ENCODE assay signal across 8 cellular contexts in the genomic region with DNA sequence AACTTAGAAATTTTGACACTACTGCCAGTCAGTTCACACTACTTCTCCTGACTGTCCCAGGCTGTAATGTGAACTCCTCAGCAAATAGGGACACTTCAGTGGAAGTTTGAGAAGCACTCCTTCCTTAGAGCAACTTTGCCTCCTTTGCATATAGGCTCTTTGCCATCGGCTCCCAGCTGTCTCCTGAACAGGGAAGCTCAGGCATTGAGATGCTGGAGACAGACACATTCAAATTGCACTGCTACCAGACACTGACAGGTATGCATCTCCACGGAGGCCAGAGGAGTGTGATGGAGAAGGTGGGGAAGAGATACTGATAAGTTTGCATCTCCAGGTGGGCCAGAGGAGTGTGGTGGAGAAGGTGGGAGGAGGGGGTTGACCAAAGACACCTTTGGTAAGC. TPM values are rescaled to one million over a fixed set of nuclear protein-coding genes. Genes with fewer than 3 reads are reported as not detected.
DNase-seq lines count a peak whose midpoint lies in the region; FAIRE-seq and TF ChIP-seq lines count a peak whose summit lies in the region.

No MANE protein-coding gene starts in this region.

- H3K27me3 Mint-ChIP-seq in activated CD4-positive, alpha-beta T cell treated with anti-CD3 and anti-CD28 coated beads, Interleukin-2, amount 10 ng/mL, durations not matched to agents 7 days and 5 days = no peaks in the 10 kb centered on the region
- no peaks in the 10 kb centered on the region for H3K27me3 Mint-ChIP-seq in activated T-helper 1 cell treated with anti-CD3 and anti-CD28 coated beads, Interleukin-12 subunit alpha, Interleukin-12 subunit beta, Interleukin-2, Interleukin-4 antibody, amounts not matched to agents 30 ng/mL and 10 ng/mL and 1 ng/mL, durations not matched to agents 14 hours and 24 hours and 36 hours (ENCODE audit: insufficient read depth)

- dilution Hi-C loops in keratinocyte (cut with MboI; ENCODE audit: extremely low pct_ligation_motif_present, low sequenced_read_pairs) = no loop called here

- DNase-seq in activated CD4-positive, alpha-beta T cell treated with anti-CD3 and anti-CD28 coated beads, Interleukin-2, amount 10 ng/mL, durations not matched to agents 7 days and 5 days = no peak
- no peak for DNase-seq in activated CD4-positive, alpha-beta T cell treated with anti-CD3 and anti-CD28 coated beads for 4 hours
- no peak for DNase-seq in activated T-helper 1 cell treated with anti-CD3 and anti-CD28 coated beads, Interleukin-12 subunit alpha, Interleukin-12 subunit beta, Interleukin-2, Interleukin-4 antibody, amounts not matched to agents 30 ng/mL and 10 ng/mL and 1 ng/mL, durations not matched to agents 14 hours and 24 hours and 36 hours (ENCODE audit: low spot score)
- DNase-seq in keratinocyte (ENCODE audit: low read depth, low spot score) (no peak), stomach (no peak), HPDE6-E6E7 (ENCODE audit: extremely low spot score) (no peak), WERI-Rb-1 (no peak)
- no peak for DNase-seq in activated effector memory CD4-positive, alpha-beta T cell treated with Interleukin-2 at 50 U/mL for 16 hours

- H3K4me1 Mint-ChIP-seq in activated CD4-positive, alpha-beta T cell treated with anti-CD3 and anti-CD28 coated beads, Interleukin-2, amount 10 ng/mL, durations not matched to agents 7 days and 5 days = peaks cover 66% of the 10 kb centered on the region
- H3K4me1 Mint-ChIP-seq in activated T-helper 1 cell treated with anti-CD3 and anti-CD28 coated beads, Interleukin-12 subunit alpha, Interleukin-12 subunit beta, Interleukin-2, Interleukin-4 antibody, amounts not matched to agents 30 ng/mL and 10 ng/mL and 1 ng/mL, durations not matched to agents 14 hours and 24 hours and 36 hours (ENCODE audit: low read depth) = peaks cover 53% of the 10 kb centered on the region

- peak overlapping the region; percentile 9 for H3K9ac ChIP-seq in keratinocyte (ENCODE audit: control insufficient read depth, extremely low read depth, insufficient read depth, low read length)

- WGBS in stomach, 5 donors = 24 to 50% (median 30%) methylated on average over 2 of the region's 2 CpGs

- H3K9me3 Mint-ChIP-seq in activated CD4-positive, alpha-beta T cell treated with anti-CD3 and anti-CD28 coated beads, Interleukin-2, amount 10 ng/mL, durations not matched to agents 7 days and 5 days = no peaks in the 10 kb centered on the region
- no peaks in the 10 kb centered on the region for H3K9me3 Mint-ChIP-seq in activated T-helper 1 cell treated with anti-CD3 and anti-CD28 coated beads, Interleukin-12 subunit alpha, Interleukin-12 subunit beta, Interleukin-2, Interleukin-4 antibody, amounts not matched to agents 30 ng/mL and 10 ng/mL and 1 ng/mL, durations not matched to agents 14 hours and 24 hours and 36 hours

- peaks cover 49% of the 10 kb centered on the region for H3K79me2 ChIP-seq in keratinocyte (ENCODE audit: control insufficient read depth, insufficient read depth, low read length)

- no peak overlapping the region for H2AFZ ChIP-seq in keratinocyte (ENCODE audit: control insufficient read depth, low read length)

- H3K36me3 ChIP-seq in keratinocyte (ENCODE audit: control insufficient read depth in 2 of 2, extremely low read depth in 1 of 2, insufficient read depth in 2 of 2, low read length in 2 of 2) (peaks cover 16 to 35% of the 10 kb centered on the region in 2 experiments), stomach (peaks cover 41 to 64% (median 56%) of the 10 kb centered on the region in 4 donors), WERI-Rb-1 (peaks cover 79% of the 10 kb centered on the region)

- POLR2A ChIA-PET in activated CD4-positive, alpha-beta T cell treated with anti-CD3 and anti-CD28 coated beads, Interleukin-2, amount 10 ng/mL, durations not matched to agents 7 days and 5 days (lab: Charles Lee) = no interaction called here

- intact Hi-C loops in activated T-helper 1 cell treated with anti-CD3 and anti-CD28 coated beads, Interleukin-12 subunit alpha, Interleukin-12 subunit beta, Interleukin-2, Interleukin-4 antibody, amounts not matched to agents 30 ng/mL and 10 ng/mL and 1 ng/mL, durations not matched to agents 14 hours and 24 hours and 36 hours (cut with micrococcal nuclease) = loop anchor here (2.0 to 5.0 kb wide), 2 partner anchors 91 to 187 kb away; partner anchors contain the start of gene CBL
- intact Hi-C loops in stomach (cut with DNase I; ENCODE audit: low total_unique reads) = no loop called here

- peaks cover 64% of the 10 kb centered on the region for H3K36me3 Mint-ChIP-seq in activated CD4-positive, alpha-beta T cell treated with anti-CD3 and anti-CD28 coated beads, Interleukin-2, amount 10 ng/mL, durations not matched to agents 7 days and 5 days (ENCODE audit: low read depth)
- H3K36me3 Mint-ChIP-seq in activated T-helper 1 cell treated with anti-CD3 and anti-CD28 coated beads, Interleukin-12 subunit alpha, Interleukin-12 subunit beta, Interleukin-2, Interleukin-4 antibody, amounts not matched to agents 30 ng/mL and 10 ng/mL and 1 ng/mL, durations not matched to agents 14 hours and 24 hours and 36 hours (ENCODE audit: low read depth) = peaks cover 58% of the 10 kb centered on the region

- H3K27ac ChIP-seq in keratinocyte (ENCODE audit: control insufficient read depth, insufficient read depth, low read length) = peak overlapping the region; percentile 19
- H3K27ac ChIP-seq in stomach = peak overlapping the region; percentile 28 to 97 (median 95)
- H3K27ac ChIP-seq in WERI-Rb-1 = no peak overlapping the region

- H3K9me1 ChIP-seq in keratinocyte (ENCODE audit: control insufficient read depth, extremely low read depth, insufficient read depth, low read length) = no peaks in the 10 kb centered on the region

- H3K4me2 ChIP-seq in keratinocyte (ENCODE audit: control insufficient read depth, extremely low read depth, insufficient read depth, low read depth, low read length) = peak overlapping the region; percentile 77

- no peaks in the 10 kb centered on the region for H3K9me3 ChIP-seq in keratinocyte (ENCODE audit: control insufficient read depth, low read depth, low read length)
- no peaks in the 10 kb centered on the region for H3K9me3 ChIP-seq in stomach
- H3K9me3 ChIP-seq in WERI-Rb-1 (ENCODE audit: severe bottlenecking) = no peaks in the 10 kb centered on the region

- H3K27me3 ChIP-seq in keratinocyte (ENCODE audit: control insufficient read depth, extremely low read depth, insufficient read depth, low read length) (no peaks in the 10 kb centered on the region), stomach (no peaks in the 10 kb centered on the region), WERI-Rb-1 (ENCODE audit: insufficient read depth, low read depth, severe bottlenecking) (no peaks in the 10 kb centered on the region)

- no peak for TF ChIP-seq POLR2A in stomach (IDR thresholded peaks at IDR 0.05)

- H3K4me3 Mint-ChIP-seq in activated CD4-positive, alpha-beta T cell treated with anti-CD3 and anti-CD28 coated beads, Interleukin-2, amount 10 ng/mL, durations not matched to agents 7 days and 5 days = peak overlapping the region; percentile 98
- peak overlapping the region; percentile 99 for H3K4me3 Mint-ChIP-seq in activated T-helper 1 cell treated with anti-CD3 and anti-CD28 coated beads, Interleukin-12 subunit alpha, Interleukin-12 subunit beta, Interleukin-2, Interleukin-4 antibody, amounts not matched to agents 30 ng/mL and 10 ng/mL and 1 ng/mL, durations not matched to agents 14 hours and 24 hours and 36 hours

- no peak for TF ChIP-seq EP300 in stomach (IDR thresholded peaks at IDR 0.05)

- H3K4me3 ChIP-seq in keratinocyte (ENCODE audit: control insufficient read depth in 2 of 3, extremely low read depth in 1 of 3, insufficient read depth in 2 of 3, low read depth in 1 of 3, low read length in 3 of 3) (peak overlapping the region in 2 of 3 experiments; percentile 99), stomach (peak overlapping the region; percentile 88 to 96 (median 93)), WERI-Rb-1 (ENCODE audit: low read depth, low read length) (no peak overlapping the region)

- H3K27ac Mint-ChIP-seq in activated CD4-positive, alpha-beta T cell treated with anti-CD3 and anti-CD28 coated beads, Interleukin-2, amount 10 ng/mL, durations not matched to agents 7 days and 5 days = peak overlapping the region; percentile 100
- H3K27ac Mint-ChIP-seq in activated T-helper 1 cell treated with anti-CD3 and anti-CD28 coated beads, Interleukin-12 subunit alpha, Interleukin-12 subunit beta, Interleukin-2, Interleukin-4 antibody, amounts not matched to agents 30 ng/mL and 10 ng/mL and 1 ng/mL, durations not matched to agents 14 hours and 24 hours and 36 hours = peak overlapping the region; percentile 100

- TF ChIP-seq CTCF in keratinocyte (optimal IDR thresholded peaks at IDR 0.05 in 1 of 3, IDR thresholded peaks at IDR 0.05 in 1 of 3, conservative IDR thresholded peaks at IDR 0.05 in 1 of 3; ENCODE audit: extremely low read depth in 1 of 3, insufficient read depth in 2 of 3, low read length in 3 of 3) = no peak
- TF ChIP-seq CTCF in stomach (IDR thresholded peaks at IDR 0.05) = no peak
- no peak for TF ChIP-seq CTCF in WERI-Rb-1 (IDR thresholded peaks at IDR 0.05; ENCODE audit: low read depth, low read length)

- H3K4me1 ChIP-seq in keratinocyte (ENCODE audit: control insufficient read depth, extremely low read depth, insufficient read depth, low read length) = peaks cover 19% of the 10 kb centered on the region
- peaks cover 39 to 81% (median 74%) of the 10 kb centered on the region in 4 donors for H3K4me1 ChIP-seq in stomach

- no peaks in the 10 kb centered on the region for H4K20me1 ChIP-seq in keratinocyte (ENCODE audit: control insufficient read depth, extremely low read depth, insufficient read depth, low read length)

- FAIRE-seq in keratinocyte (lab: Jason Lieb, UNC) = no peak

- CTCF ChIA-PET in activated CD4-positive, alpha-beta T cell treated with anti-CD3 and anti-CD28 coated beads, Interleukin-2, amount 10 ng/mL, durations not matched to agents 7 days and 5 days (lab: Charles Lee) = interaction anchor here (0.6 to 1.5 kb wide), 4 partner anchors 10 to 1310 kb away, joined by 3 to 7 read pairs (median 4); no protein-coding TSS in a partner anchor

RNA-seq across cellular contexts. Expression of gene TRAPPC4, which starts 1.4 kb away (rescaled TPM):
- total RNA-seq in activated CD4-positive, alpha-beta T cell treated with anti-CD3 and anti-CD28 coated beads, Interleukin-2, amount 10 ng/mL, durations not matched to agents 7 days and 5 days = 10 to 100 TPM; 58.5 to 65.4 TPM
- total RNA-seq in activated T-helper 1 cell treated with anti-CD3 and anti-CD28 coated beads, Interleukin-12 subunit alpha, Interleukin-12 subunit beta, Interleukin-2, Interleukin-4 antibody, amounts not matched to agents 30 ng/mL and 10 ng/mL and 1 ng/mL, durations not matched to agents 14 hours and 24 hours and 36 hours = 141 and 142 TPM in 2 replicates
- polyA plus RNA-seq in keratinocyte (113 to 121 TPM (median 119 TPM) in 3 replicates), stomach (10 to 100 TPM; 29.6 to 49.6 (median 34.1) TPM)
- 39.0 TPM for polyA plus RNA-seq in keratinocyte (2011; ENCODE audit: low read depth)
- polyA plus RNA-seq in keratinocyte (2011; cell fraction: cytosol; rRNA removed) = 94.7 and 148 TPM in 2 replicates
- polyA plus RNA-seq in keratinocyte (2011; cell fraction: nucleus; rRNA removed) = 102 and 109 TPM in 2 replicates
- 77.7 and 104 TPM in 2 replicates for polyA plus RNA-seq in keratinocyte (2012; ENCODE audit: low replicate concordance)
- 61.2 to 78.1 TPM (median 68.5 TPM) in 3 replicates for polyA minus RNA-seq in keratinocyte
- polyA minus RNA-seq in keratinocyte (2011; cell fraction: cytosol; rRNA and poly(A)+ RNA removed) = 26.9 TPM
- 25.5 and 29.6 TPM in 2 replicates for polyA minus RNA-seq in keratinocyte (2011; cell fraction: nucleus; rRNA and poly(A)+ RNA removed)
- 10 to 100 TPM; 13.4 to 81.4 (median 20.0) TPM for total RNA-seq in stomach

RNA-seq across cellular contexts. Expression of gene RPS25, which starts 1.9 kb away (rescaled TPM):
- total RNA-seq in activated CD4-positive, alpha-beta T cell treated with anti-CD3 and anti-CD28 coated beads, Interleukin-2, amount 10 ng/mL, durations not matched to agents 7 days and 5 days = 1,000 to 10,000 TPM; 1,054 to 1,196 TPM
- 1,440 and 1,455 TPM in 2 replicates for total RNA-seq in activated T-helper 1 cell treated with anti-CD3 and anti-CD28 coated beads, Interleukin-12 subunit alpha, Interleukin-12 subunit beta, Interleukin-2, Interleukin-4 antibody, amounts not matched to agents 30 ng/mL and 10 ng/mL and 1 ng/mL, durations not matched to agents 14 hours and 24 hours and 36 hours
- polyA plus RNA-seq in keratinocyte (650 to 2,463 TPM (median 978 TPM) in 3 replicates), stomach (1,000 to 10,000 TPM; 2,403 to 3,218 (median 2,977) TPM)
- polyA plus RNA-seq in keratinocyte (2011; ENCODE audit: low read depth) = 1,677 TPM
- polyA plus RNA-seq in keratinocyte (2011; cell fraction: cytosol; rRNA removed) = 2,647 and 3,511 TPM in 2 replicates
- polyA plus RNA-seq in keratinocyte (2011; cell fraction: nucleus; rRNA removed) = 639 and 1,109 TPM in 2 replicates
- polyA plus RNA-seq in keratinocyte (2012; ENCODE audit: low replicate concordance) = 932 and 1,579 TPM in 2 replicates
- 21.1 to 230 TPM (median 131 TPM) in 3 replicates for polyA minus RNA-seq in keratinocyte
- polyA minus RNA-seq in keratinocyte (2011; cell fraction: cytosol; rRNA and poly(A)+ RNA removed) = 460 TPM
- polyA minus RNA-seq in keratinocyte (2011; cell fraction: nucleus; rRNA and poly(A)+ RNA removed) = 30.3 and 51.6 TPM in 2 replicates
- total RNA-seq in stomach = 1,000 to 10,000 TPM in 3 of 5 donors, 100 to 1,000 TPM in 2; 157 to 2,308 (median 1,395) TPM

RNA-seq across cellular contexts. Expression of gene SLC37A4, which starts 10.7 kb away (rescaled TPM):
- 10 to 100 TPM; 17.9 to 19.4 TPM for total RNA-seq in activated CD4-positive, alpha-beta T cell treated with anti-CD3 and anti-CD28 coated beads, Interleukin-2, amount 10 ng/mL, durations not matched to agents 7 days and 5 days
- 24.3 and 28.7 TPM in 2 replicates for total RNA-seq in activated T-helper 1 cell treated with anti-CD3 and anti-CD28 coated beads, Interleukin-12 subunit alpha, Interleukin-12 subunit beta, Interleukin-2, Interleukin-4 antibody, amounts not matched to agents 30 ng/mL and 10 ng/mL and 1 ng/mL, durations not matched to agents 14 hours and 24 hours and 36 hours
- polyA plus RNA-seq in keratinocyte (17.0 to 25.0 TPM (median 20.2 TPM) in 3 replicates), stomach (10 to 100 TPM; 12.4 to 14.6 (median 13.0) TPM)
- 5.4 TPM for polyA plus RNA-seq in keratinocyte (2011; ENCODE audit: low read depth)
- 9.3 and 11.7 TPM in 2 replicates for polyA plus RNA-seq in keratinocyte (2011; cell fraction: cytosol; rRNA removed)
- 38.3 and 38.4 TPM in 2 replicates for polyA plus RNA-seq in keratinocyte (2011; cell fraction: nucleus; rRNA removed)
- 10.2 and 14.9 TPM in 2 replicates for polyA plus RNA-seq in keratinocyte (2012; ENCODE audit: low replicate concordance)
- polyA minus RNA-seq in keratinocyte = 29.9 to 39.6 TPM (median 30.5 TPM) in 3 replicates
- polyA minus RNA-seq in keratinocyte (2011; cell fraction: cytosol; rRNA and poly(A)+ RNA removed) = 11.5 TPM
- 11.9 and 14.5 TPM in 2 replicates for polyA minus RNA-seq in keratinocyte (2011; cell fraction: nucleus; rRNA and poly(A)+ RNA removed)
- 100 to 1,000 TPM in 1 of 5 donors, 10 to 100 TPM in 4; 16.3 to 126 (median 23.5) TPM for total RNA-seq in stomach

RNA-seq across cellular contexts. Expression of gene CENATAC, which starts 22.1 kb away (rescaled TPM):
- 10 to 100 TPM; 40.4 to 47.2 TPM for total RNA-seq in activated CD4-positive, alpha-beta T cell treated with anti-CD3 and anti-CD28 coated beads, Interleukin-2, amount 10 ng/mL, durations not matched to agents 7 days and 5 days
- total RNA-seq in activated T-helper 1 cell treated with anti-CD3 and anti-CD28 coated beads, Interleukin-12 subunit alpha, Interleukin-12 subunit beta, Interleukin-2, Interleukin-4 antibody, amounts not matched to agents 30 ng/mL and 10 ng/mL and 1 ng/mL, durations not matched to agents 14 hours and 24 hours and 36 hours = 50.1 and 53.6 TPM in 2 replicates
- polyA plus RNA-seq in keratinocyte (11.9 to 22.6 TPM (median 14.9 TPM) in 3 replicates), stomach (10 to 100 TPM; 17.8 to 38.0 (median 18.0) TPM)
- polyA plus RNA-seq in keratinocyte (2011; ENCODE audit: low read depth) = 18.2 TPM
- polyA plus RNA-seq in keratinocyte (2011; cell fraction: cytosol; rRNA removed) = 2.7 and 3.6 TPM in 2 replicates
- 60.5 and 67.0 TPM in 2 replicates for polyA plus RNA-seq in keratinocyte (2011; cell fraction: nucleus; rRNA removed)
- polyA plus RNA-seq in keratinocyte (2012; ENCODE audit: low replicate concordance) = 7.9 and 17.4 TPM in 2 replicates
- polyA minus RNA-seq in keratinocyte = 4.3 to 27.3 TPM (median 16.1 TPM) in 3 replicates
- 2.7 TPM for polyA minus RNA-seq in keratinocyte (2011; cell fraction: cytosol; rRNA and poly(A)+ RNA removed)
- 23.1 and 42.0 TPM in 2 replicates for polyA minus RNA-seq in keratinocyte (2011; cell fraction: nucleus; rRNA and poly(A)+ RNA removed)
- total RNA-seq in stomach = 100 to 1,000 TPM in 1 of 5 donors, 10 to 100 TPM in 4; 34.8 to 310 (median 64.0) TPM

RNA-seq across cellular contexts. Expression of gene HYOU1, which starts 37.0 kb away (rescaled TPM):
- 100 to 1,000 TPM; 117 to 119 TPM for total RNA-seq in activated CD4-positive, alpha-beta T cell treated with anti-CD3 and anti-CD28 coated beads, Interleukin-2, amount 10 ng/mL, durations not matched to agents 7 days and 5 days
- 216 and 219 TPM in 2 replicates for total RNA-seq in activated T-helper 1 cell treated with anti-CD3 and anti-CD28 coated beads, Interleukin-12 subunit alpha, Interleukin-12 subunit beta, Interleukin-2, Interleukin-4 antibody, amounts not matched to agents 30 ng/mL and 10 ng/mL and 1 ng/mL, durations not matched to agents 14 hours and 24 hours and 36 hours
- 103 to 170 TPM (median 119 TPM) in 3 replicates for polyA plus RNA-seq in keratinocyte
- 85.0 TPM for polyA plus RNA-seq in keratinocyte (2011; ENCODE audit: low read depth)
- 39.4 and 45.4 TPM in 2 replicates for polyA plus RNA-seq in keratinocyte (2011; cell fraction: cytosol; rRNA removed)
- polyA plus RNA-seq in keratinocyte (2011; cell fraction: nucleus; rRNA removed) = 273 and 306 TPM in 2 replicates
- 50.1 and 123 TPM in 2 replicates for polyA plus RNA-seq in keratinocyte (2012; ENCODE audit: low replicate concordance)
- 192 to 294 TPM (median 194 TPM) in 3 replicates for polyA minus RNA-seq in keratinocyte
- 56.6 TPM for polyA minus RNA-seq in keratinocyte (2011; cell fraction: cytosol; rRNA and poly(A)+ RNA removed)
- 119 and 178 TPM in 2 replicates for polyA minus RNA-seq in keratinocyte (2011; cell fraction: nucleus; rRNA and poly(A)+ RNA removed)
- total RNA-seq in stomach = 100 to 1,000 TPM in 2 of 5 donors, 10 to 100 TPM in 3; 46.1 to 127 (median 80.0) TPM
- polyA plus RNA-seq in stomach = 10 to 100 TPM; 12.7 to 57.2 (median 26.7) TPM
